ENCODE assay signal across 12 cellular contexts in the genomic region with DNA sequence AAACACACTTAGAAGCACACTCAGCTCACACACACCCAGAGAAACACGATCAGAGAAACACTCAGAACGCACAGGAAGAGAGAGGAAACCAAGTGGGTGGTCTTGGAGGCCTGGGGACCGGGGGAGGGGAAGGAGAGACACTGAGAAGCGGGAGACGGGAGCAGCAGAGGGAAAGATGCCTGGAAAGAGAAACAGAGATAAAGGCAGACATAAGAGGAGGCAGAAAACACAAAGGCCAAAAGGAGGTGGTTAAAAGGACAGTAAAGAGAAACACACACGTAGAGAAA. TPM values are rescaled to one million over a fixed set of nuclear protein-coding genes. Genes with fewer than 3 reads are reported as not detected.
DNase-seq lines count a peak whose midpoint lies in the region; ATAC-seq and TF ChIP-seq lines count a peak whose summit lies in the region.
"Had no signal": no experiment of that assay in that cellular context is flagged by ENCODE, and none has a peak within 500 bp of the region (broad histone marks: within the 10 kb centered on the region; RNA-seq: fewer than 3 reads in every experiment).

No MANE protein-coding gene starts in this region.

- peaks cover 31% of the 10 kb centered on the region for H3K36me3 Mint-ChIP-seq in endodermal cell (ENCODE audit: low read depth)
- H3K36me3 Mint-ChIP-seq: activated naive CD4-positive, alpha-beta T cell treated with anti-CD3 and anti-CD28 coated beads, Interleukin-2, amount 50 U/mL, for 24 hours had no signal

- H3K9me3 ChIP-seq in cardiac muscle cell (ENCODE audit: low read depth) (no peaks in the 10 kb centered on the region), endodermal cell (ENCODE audit: control insufficient read depth, low read length) (no peaks in the 10 kb centered on the region), mucosa of stomach (ENCODE audit: control insufficient read depth, low read length) (no peaks in the 10 kb centered on the region), upper lobe of right lung (no peaks in the 10 kb centered on the region)
- H3K9me3 ChIP-seq: neutrophil had no signal

- H3K9me3 Mint-ChIP-seq in endodermal cell: no peaks in the 10 kb centered on the region
- H3K9me3 Mint-ChIP-seq: activated naive CD4-positive, alpha-beta T cell treated with anti-CD3 and anti-CD28 coated beads, Interleukin-2, amount 50 U/mL, for 24 hours had no signal

- H3K4me1 ChIP-seq in cardiac muscle cell (ENCODE audit: low read depth) (peaks cover 10% of the 10 kb centered on the region), endodermal cell (ENCODE audit: control insufficient read depth, insufficient read depth, low read length) (no peaks in the 10 kb centered on the region), mucosa of stomach (ENCODE audit: control insufficient read depth, insufficient read depth, low read length) (peaks cover 15% of the 10 kb centered on the region), upper lobe of right lung (peaks cover 14% of the 10 kb centered on the region)

- no peak for TF ChIP-seq CTCF in cardiac muscle cell (IDR thresholded peaks at IDR 0.05; ENCODE audit: low read depth, low read length)
- TF ChIP-seq CTCF in endodermal cell (conservative IDR thresholded peaks at IDR 0.05): no peak
- no peak for TF ChIP-seq CTCF in upper lobe of right lung (IDR thresholded peaks at IDR 0.05)

- H3K27me3 ChIP-seq in cardiac muscle cell (no peaks in the 10 kb centered on the region), endodermal cell (ENCODE audit: control insufficient read depth, insufficient read depth, low read length, poor library complexity, severe bottlenecking) (no peaks in the 10 kb centered on the region), mucosa of stomach (ENCODE audit: control insufficient read depth, insufficient read depth, low read length) (no peaks in the 10 kb centered on the region), upper lobe of right lung (peaks cover 7% of the 10 kb centered on the region)

- H3K4me3 Mint-ChIP-seq in endodermal cell: no peak overlapping the region
- H3K4me3 Mint-ChIP-seq: activated naive CD4-positive, alpha-beta T cell treated with anti-CD3 and anti-CD28 coated beads, Interleukin-2, amount 50 U/mL, for 24 hours had no signal

- DNase-seq in cardiac muscle cell (ENCODE audit: low read depth in 1 of 2, low spot score in 1 of 2) (peak; percentile 43 to 56), Right ventricle myocardium inferior (ENCODE audit: missing footprints) (no peak), endodermal cell (peak; percentile 75), upper lobe of right lung (no peak), LoVo (ENCODE audit: low spot score) (no peak)
- DNase-seq: foreskin melanocyte had no signal

- 26 to 28% methylated on average over 3 to 6 of the region's 6 CpGs for WGBS in endodermal cell (ENCODE audit: insufficient coverage in 1 of 2, insufficient read length in 1 of 2), 2 experiments

- no peaks in the 10 kb centered on the region for H3K27me3 Mint-ChIP-seq in endodermal cell (ENCODE audit: insufficient read depth)

- no peak overlapping the region for H3K27ac Mint-ChIP-seq in endodermal cell
- H3K27ac Mint-ChIP-seq: activated naive CD4-positive, alpha-beta T cell treated with anti-CD3 and anti-CD28 coated beads, Interleukin-2, amount 50 U/mL, for 24 hours had no signal

- H3K4me1 Mint-ChIP-seq in endodermal cell: peaks cover 7% of the 10 kb centered on the region

- intact Hi-C loops in Right ventricle myocardium inferior (cut with DNase I): no loop called here
- intact Hi-C loops in upper lobe of right lung (cut with DNase I): no loop called here

- peak overlapping the region; percentile 91 for H3K27ac ChIP-seq in cardiac muscle cell
- no peak overlapping the region for H3K27ac ChIP-seq in endodermal cell (ENCODE audit: low read depth, low read length)
- H3K27ac ChIP-seq in upper lobe of right lung: no peak overlapping the region
- H3K27ac ChIP-seq: neutrophil had no signal

- peaks cover 19% of the 10 kb centered on the region for H3K36me3 ChIP-seq in cardiac muscle cell
- H3K36me3 ChIP-seq in endodermal cell (ENCODE audit: control insufficient read depth, insufficient read depth, low read length): peaks cover 28% of the 10 kb centered on the region
- H3K36me3 ChIP-seq in mucosa of stomach (ENCODE audit: control insufficient read depth, insufficient read depth, low read length): no peaks in the 10 kb centered on the region
- H3K36me3 ChIP-seq in upper lobe of right lung: no peaks in the 10 kb centered on the region
- H3K36me3 ChIP-seq: neutrophil had no signal

- H3K4me3 ChIP-seq in cardiac muscle cell: peak overlapping the region; percentile 97
- peak overlapping the region; percentile 85 for H3K4me3 ChIP-seq in endodermal cell (ENCODE audit: low read length)
- H3K4me3 ChIP-seq in mucosa of stomach (ENCODE audit: low read length): peak overlapping the region; percentile 68
- peak overlapping the region; percentile 56 for H3K4me3 ChIP-seq in upper lobe of right lung

- H3K9ac ChIP-seq in endodermal cell (ENCODE audit: extremely low read depth, low read length, poor library complexity, severe bottlenecking) (peak overlapping the region; percentile 80), mucosa of stomach (ENCODE audit: low read length) (peak overlapping the region; percentile 67)

- ATAC-seq in Right ventricle myocardium inferior: no peak
- no peak for ATAC-seq in upper lobe of right lung
- no peak for ATAC-seq in HG03521 (IDR thresholded peaks at IDR 0.05; ENCODE audit: unreplicated experiment)
- ATAC-seq in HG02623 (IDR thresholded peaks at IDR 0.05; ENCODE audit: unreplicated experiment): no peak
- ATAC-seq: activated CD4-positive, CD25-positive, alpha-beta regulatory T cell treated with anti-CD3 and anti-CD28 coated beads, Interleukin-2, amount 50 U/mL, for 24 hours had no signal

RNA-seq across cellular contexts. Expression of a gene that starts 1.3 kb away (rescaled TPM):
- total RNA-seq in cardiac muscle cell (166 and 230 TPM in 2 replicates), Right ventricle myocardium inferior (12.7 TPM), endodermal cell (100 to 1,000 TPM; 134 to 137 TPM), upper lobe of right lung (72.9 TPM)
- 216 and 217 TPM in 2 replicates for polyA plus RNA-seq in cardiac muscle cell
- polyA plus RNA-seq in endodermal cell (2013, experiment 1 of 2): 124 TPM
- 116 TPM for polyA plus RNA-seq in endodermal cell (2013, experiment 2 of 2)

RNA-seq across cellular contexts. Expression of a gene that starts 52.3 kb away (rescaled TPM):
- total RNA-seq in cardiac muscle cell (43.7 and 56.4 TPM in 2 replicates), Right ventricle myocardium inferior (4.7 TPM), endodermal cell (10 to 100 TPM; 42.9 to 43.7 TPM), upper lobe of right lung (73.3 TPM)
- 30.3 and 34.3 TPM in 2 replicates for polyA plus RNA-seq in cardiac muscle cell
- 10.5 TPM for polyA plus RNA-seq in endodermal cell (2013, experiment 1 of 2)
- polyA plus RNA-seq in endodermal cell (2013, experiment 2 of 2): 11.1 TPM

Comparison
In these comparisons a context has a peak if more than half of its experiments do, and no peak if none do; other contexts are left out.
1. DNase-seq: peak in cardiac muscle cell (2 of 2) and endodermal cell (single experiment); none in Right ventricle myocardium inferior (single experiment), upper lobe of right lung (single experiment) and LoVo (single experiment).
2. Peak in every context shown above with its lines, with median percentiles within 50 percentile points of each other: H3K4me3 ChIP-seq.